In genomic region chr10:72140850-72141249, GRCh38 we compare ENCODE assay signal across 9 cellular contexts. TPM values are rescaled to one million over a fixed set of nuclear protein-coding genes. Genes with fewer than 3 reads are reported as not detected.
"Had no signal": no experiment of that assay in that cellular context is flagged by ENCODE, and none has a peak within 500 bp of the region (broad histone marks: within the 10 kb centered on the region; RNA-seq: fewer than 3 reads in every experiment).

No MANE protein-coding gene starts in this region.

- DNase-seq: GOT3, H9, HCEC 1CT, HFFc6, IMR-90, KBM-7 had no signal

- FAIRE-seq: H54, HTR-8/SVneo had no signal

- H3K27ac Mint-ChIP-seq: HFFc6 had no signal

- H3K4me3 Mint-ChIP-seq: H9, HFFc6 had no signal

- H3K9me3 Mint-ChIP-seq: HFFc6 had no signal

- H3K27ac ChIP-seq: KMS-11 had no signal

- H3K9ac ChIP-seq: KMS-11 had no signal

- H3K4me2 ChIP-seq: KMS-11 had no signal

RNA-seq across cellular contexts. Expression of gene SPOCK2, which starts 52.5 kb away (rescaled TPM):
- total RNA-seq: HFFc6, IMR-90 had no signal
